Comparison of ENCODE assay signal across 11 cellular contexts in the genomic region with DNA sequence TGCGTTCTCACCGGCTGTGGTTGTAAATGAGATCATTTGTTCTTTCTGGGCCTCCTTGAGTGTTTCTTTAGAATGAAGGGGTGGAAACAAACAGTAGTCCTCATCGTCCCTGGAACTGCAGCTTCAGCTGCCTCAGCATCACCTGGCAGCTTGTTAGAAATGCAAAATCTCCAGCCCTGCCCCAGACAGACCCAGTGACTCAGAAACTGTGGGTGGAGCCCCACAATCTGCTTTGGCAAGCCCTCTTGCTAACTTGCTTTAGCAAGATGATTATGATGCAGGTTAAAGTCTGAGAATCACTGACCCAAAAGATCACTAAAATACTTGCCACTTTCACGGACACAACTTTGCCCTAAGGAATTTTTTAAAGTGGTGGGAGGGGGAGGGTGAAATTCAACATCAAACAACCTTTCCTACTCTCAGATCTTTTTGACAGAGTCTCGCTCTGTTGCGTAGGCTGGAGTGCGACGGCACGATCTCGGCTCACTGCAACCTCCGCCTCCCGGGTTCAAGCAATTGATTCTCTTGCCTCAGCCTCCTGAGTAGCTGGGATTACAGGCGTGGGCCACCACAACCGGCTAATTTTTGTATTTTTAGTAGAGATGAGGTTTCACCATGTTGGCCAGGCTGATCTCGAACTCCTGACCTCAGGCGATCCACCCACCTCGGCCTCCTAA.
A peak's percentile ranks its signal among the peaks of the same experiment; 100 is the strongest.
DNase-seq lines count a peak whose midpoint lies in the region; ATAC-seq and TF ChIP-seq lines count a peak whose summit lies in the region.
"Had no signal": no experiment of that assay in that cellular context is flagged by ENCODE, and none has a peak within 500 bp of the region (broad histone marks: within the 10 kb centered on the region; RNA-seq: fewer than 3 reads in every experiment).

No MANE protein-coding gene starts in this region.

- DNase-seq in activated CD4-positive, alpha-beta T cell treated with anti-CD3 and anti-CD28 coated beads for 48 hours: peak; percentile 3
- DNase-seq in activated CD4-positive, alpha-beta T cell treated with anti-CD3 and anti-CD28 coated beads, Interleukin-2, amount 50 U/mL, for 1 hour: no peak
- DNase-seq in epithelial cell of proximal tubule (ENCODE audit: low read depth) (no peak), left kidney (ENCODE audit: low read depth, low spot score) (peak; percentile 52), thoracic aorta (ENCODE audit: low spot score) (no peak), cerebellum (ENCODE audit: low spot score) (no peak), chondrocyte (ENCODE audit: low spot score) (no peak)
- DNase-seq: EL, NCI-H774, small intestine had no signal

- peaks cover 20% of the 10 kb centered on the region for H3K27me3 Mint-ChIP-seq in chondrocyte (ENCODE audit: low read depth)

- no peaks in the 10 kb centered on the region for H3K9me3 ChIP-seq in thoracic aorta

- H3K27ac Mint-ChIP-seq in chondrocyte (ENCODE audit: unreplicated experiment): no peak overlapping the region

- H3K27me3 ChIP-seq in thoracic aorta (replicated peaks; ENCODE audit: insufficient read depth): no peaks in the 10 kb centered on the region

- no peaks in the 10 kb centered on the region for H3K4me1 Mint-ChIP-seq in chondrocyte (ENCODE audit: low read depth)

- H3K36me3 Mint-ChIP-seq in chondrocyte (ENCODE audit: low read depth): no peaks in the 10 kb centered on the region

- H3K9me3 Mint-ChIP-seq in chondrocyte (ENCODE audit: low read depth): no peaks in the 10 kb centered on the region

- no peak overlapping the region for H3K4me3 Mint-ChIP-seq in chondrocyte (ENCODE audit: unreplicated experiment)

- H3K27ac ChIP-seq in thoracic aorta: no peak overlapping the region

- peaks cover 0 to 7% of the 10 kb centered on the region in 2 donors for H3K4me1 ChIP-seq in thoracic aorta (ENCODE audit: control insufficient read depth in 1 of 2, low read depth in 2 of 2)

- ATAC-seq in thoracic aorta (ENCODE audit: insufficient number of reproducible peaks, low FRiP score, low read depth) (no peak), GM21619 (IDR thresholded peaks at IDR 0.05; ENCODE audit: unreplicated experiment) (no peak)

- TF ChIP-seq CTCF in epithelial cell of proximal tubule (conservative IDR thresholded peaks at IDR 0.05; ENCODE audit: low read depth, low read length) (no peak), thoracic aorta (IDR thresholded peaks at IDR 0.05) (no peak), chondrocyte (IDR thresholded peaks at IDR 0.05) (no peak)

- no peaks in the 10 kb centered on the region for H3K36me3 ChIP-seq in thoracic aorta

- H3K4me3 ChIP-seq in epithelial cell of proximal tubule (ENCODE audit: low read depth, low read length) (peak overlapping the region; percentile 21), thoracic aorta (peak overlapping the region; percentile 14)

Comparison
In these comparisons a context has a peak if more than half of its experiments do, and no peak if none do; other contexts are left out.
1. DNase-seq: peak in activated CD4-positive, alpha-beta T cell treated with anti-CD3 and anti-CD28 coated beads for 48 hours (single experiment) and left kidney (single experiment); none in activated CD4-positive, alpha-beta T cell treated with anti-CD3 and anti-CD28 coated beads, Interleukin-2, amount 50 U/mL, for 1 hour (single experiment), epithelial cell of proximal tubule (single experiment), thoracic aorta (single experiment), cerebellum (single experiment) and chondrocyte (single experiment).